In the genomic region with DNA sequence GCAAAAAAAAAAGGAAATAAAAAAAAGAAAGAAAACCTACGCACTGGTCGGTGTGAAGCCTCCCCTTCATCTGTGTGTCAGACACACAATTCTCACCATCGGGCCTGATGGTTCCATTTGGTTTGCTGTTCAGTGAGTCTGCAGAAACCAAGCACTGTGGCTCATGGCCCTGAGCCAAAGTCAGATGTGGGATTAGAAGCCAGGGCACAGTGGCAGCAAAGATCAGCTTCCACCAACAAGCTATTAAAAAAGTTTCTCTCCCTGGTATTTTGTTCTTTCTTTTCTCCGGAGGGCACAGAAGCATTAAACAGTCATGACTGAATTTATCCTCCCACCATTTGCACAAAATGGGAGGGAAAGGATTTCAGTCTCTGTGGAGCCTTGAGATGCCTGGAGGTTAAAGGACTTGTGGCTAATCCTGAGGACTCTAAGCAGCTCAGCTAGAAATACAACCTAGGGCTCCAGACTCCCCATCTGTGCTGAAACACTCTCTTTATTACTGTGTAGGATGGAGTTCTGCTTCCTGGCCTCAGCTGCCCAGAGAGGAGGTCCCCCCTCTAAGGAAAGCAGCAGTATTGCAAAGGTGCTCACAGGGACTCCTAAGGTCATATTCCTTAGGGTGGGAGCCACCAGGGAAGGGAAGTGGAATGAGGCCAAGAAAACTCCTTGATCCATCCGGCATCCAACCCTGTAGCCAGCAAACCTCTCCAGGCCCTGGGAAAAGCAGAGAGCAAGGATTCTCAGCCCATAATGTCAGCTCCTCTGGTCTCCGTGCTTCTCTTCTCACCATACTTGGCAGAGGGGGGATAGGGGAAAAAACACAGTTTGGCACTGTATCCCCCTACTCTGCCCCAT, we compare ENCODE assay signal across 1 cellular context.
TF ChIP-seq lines count a peak whose summit lies in the region.

No MANE protein-coding gene starts in this region.

TF ChIP-seq in SK-N-SH treated with all-trans-retinoic acid at 6 μM for 48 hours, 23 proteins besides CTCF, POLR2A, EP300 and RAD21 (continued from another document):
- TF ChIP-seq, protein P1, sequence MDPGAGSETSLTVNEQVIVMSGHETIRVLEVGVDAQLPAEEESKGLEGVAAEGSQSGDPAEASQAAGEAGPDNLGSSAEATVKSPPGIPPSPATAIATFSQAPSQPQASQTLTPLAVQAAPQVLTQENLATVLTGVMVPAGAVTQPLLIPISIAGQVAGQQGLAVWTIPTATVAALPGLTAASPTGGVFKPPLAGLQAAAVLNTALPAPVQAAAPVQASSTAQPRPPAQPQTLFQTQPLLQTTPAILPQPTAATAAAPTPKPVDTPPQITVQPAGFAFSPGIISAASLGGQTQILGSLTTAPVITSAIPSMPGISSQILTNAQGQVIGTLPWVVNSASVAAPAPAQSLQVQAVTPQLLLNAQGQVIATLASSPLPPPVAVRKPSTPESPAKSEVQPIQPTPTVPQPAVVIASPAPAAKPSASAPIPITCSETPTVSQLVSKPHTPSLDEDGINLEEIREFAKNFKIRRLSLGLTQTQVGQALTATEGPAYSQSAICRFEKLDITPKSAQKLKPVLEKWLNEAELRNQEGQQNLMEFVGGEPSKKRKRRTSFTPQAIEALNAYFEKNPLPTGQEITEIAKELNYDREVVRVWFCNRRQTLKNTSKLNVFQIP (CRISPR knock-in tag; IDR thresholded peaks at IDR 0.05; ENCODE audit: borderline replicate concordance, low read depth), result no peak
- no peak for TF ChIP-seq TOX (CRISPR knock-in tag; IDR thresholded peaks at IDR 0.05; ENCODE audit: borderline replicate concordance)
- TF ChIP-seq, protein P2, sequence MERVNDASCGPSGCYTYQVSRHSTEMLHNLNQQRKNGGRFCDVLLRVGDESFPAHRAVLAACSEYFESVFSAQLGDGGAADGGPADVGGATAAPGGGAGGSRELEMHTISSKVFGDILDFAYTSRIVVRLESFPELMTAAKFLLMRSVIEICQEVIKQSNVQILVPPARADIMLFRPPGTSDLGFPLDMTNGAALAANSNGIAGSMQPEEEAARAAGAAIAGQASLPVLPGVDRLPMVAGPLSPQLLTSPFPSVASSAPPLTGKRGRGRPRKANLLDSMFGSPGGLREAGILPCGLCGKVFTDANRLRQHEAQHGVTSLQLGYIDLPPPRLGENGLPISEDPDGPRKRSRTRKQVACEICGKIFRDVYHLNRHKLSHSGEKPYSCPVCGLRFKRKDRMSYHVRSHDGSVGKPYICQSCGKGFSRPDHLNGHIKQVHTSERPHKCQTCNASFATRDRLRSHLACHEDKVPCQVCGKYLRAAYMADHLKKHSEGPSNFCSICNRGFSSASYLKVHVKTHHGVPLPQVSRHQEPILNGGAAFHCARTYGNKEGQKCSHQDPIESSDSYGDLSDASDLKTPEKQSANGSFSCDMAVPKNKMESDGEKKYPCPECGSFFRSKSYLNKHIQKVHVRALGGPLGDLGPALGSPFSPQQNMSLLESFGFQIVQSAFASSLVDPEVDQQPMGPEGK (CRISPR knock-in tag; IDR thresholded peaks at IDR 0.05; ENCODE audit: borderline replicate concordance), result no peak
- no peak for TF ChIP-seq ZC3H10 (CRISPR knock-in tag; IDR thresholded peaks at IDR 0.05)
- TF ChIP-seq, protein P3, sequence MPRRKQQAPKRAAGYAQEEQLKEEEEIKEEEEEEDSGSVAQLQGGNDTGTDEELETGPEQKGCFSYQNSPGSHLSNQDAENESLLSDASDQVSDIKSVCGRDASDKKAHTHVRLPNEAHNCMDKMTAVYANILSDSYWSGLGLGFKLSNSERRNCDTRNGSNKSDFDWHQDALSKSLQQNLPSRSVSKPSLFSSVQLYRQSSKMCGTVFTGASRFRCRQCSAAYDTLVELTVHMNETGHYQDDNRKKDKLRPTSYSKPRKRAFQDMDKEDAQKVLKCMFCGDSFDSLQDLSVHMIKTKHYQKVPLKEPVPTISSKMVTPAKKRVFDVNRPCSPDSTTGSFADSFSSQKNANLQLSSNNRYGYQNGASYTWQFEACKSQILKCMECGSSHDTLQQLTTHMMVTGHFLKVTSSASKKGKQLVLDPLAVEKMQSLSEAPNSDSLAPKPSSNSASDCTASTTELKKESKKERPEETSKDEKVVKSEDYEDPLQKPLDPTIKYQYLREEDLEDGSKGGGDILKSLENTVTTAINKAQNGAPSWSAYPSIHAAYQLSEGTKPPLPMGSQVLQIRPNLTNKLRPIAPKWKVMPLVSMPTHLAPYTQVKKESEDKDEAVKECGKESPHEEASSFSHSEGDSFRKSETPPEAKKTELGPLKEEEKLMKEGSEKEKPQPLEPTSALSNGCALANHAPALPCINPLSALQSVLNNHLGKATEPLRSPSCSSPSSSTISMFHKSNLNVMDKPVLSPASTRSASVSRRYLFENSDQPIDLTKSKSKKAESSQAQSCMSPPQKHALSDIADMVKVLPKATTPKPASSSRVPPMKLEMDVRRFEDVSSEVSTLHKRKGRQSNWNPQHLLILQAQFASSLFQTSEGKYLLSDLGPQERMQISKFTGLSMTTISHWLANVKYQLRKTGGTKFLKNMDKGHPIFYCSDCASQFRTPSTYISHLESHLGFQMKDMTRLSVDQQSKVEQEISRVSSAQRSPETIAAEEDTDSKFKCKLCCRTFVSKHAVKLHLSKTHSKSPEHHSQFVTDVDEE (CRISPR knock-in tag; IDR thresholded peaks at IDR 0.05), result no peak
- TF ChIP-seq ZFP3 (CRISPR knock-in tag; IDR thresholded peaks at IDR 0.05), result no peak
- no peak for TF ChIP-seq BACH2 (CRISPR knock-in tag; IDR thresholded peaks at IDR 0.05; ENCODE audit: borderline replicate concordance)
- TF ChIP-seq OSR1 (CRISPR knock-in tag; IDR thresholded peaks at IDR 0.05), result no peak
- TF ChIP-seq GLIS3 (CRISPR knock-in tag; IDR thresholded peaks at IDR 0.05), result no peak
- TF ChIP-seq ARNTL (CRISPR knock-in tag; IDR thresholded peaks at IDR 0.05; ENCODE audit: borderline replicate concordance, low read depth), result no peak
- no peak for TF ChIP-seq ZNF70 (CRISPR knock-in tag; IDR thresholded peaks at IDR 0.05)
- no peak for TF ChIP-seq ZNF8 (CRISPR knock-in tag; IDR thresholded peaks at IDR 0.05)
TF ChIP-seq in SK-N-SH treated with all-trans-retinoic acid at 6 μM for 48 hours: peak in this region for 0.
